ENCODE assay signal across 9 cellular contexts in the genomic region with DNA sequence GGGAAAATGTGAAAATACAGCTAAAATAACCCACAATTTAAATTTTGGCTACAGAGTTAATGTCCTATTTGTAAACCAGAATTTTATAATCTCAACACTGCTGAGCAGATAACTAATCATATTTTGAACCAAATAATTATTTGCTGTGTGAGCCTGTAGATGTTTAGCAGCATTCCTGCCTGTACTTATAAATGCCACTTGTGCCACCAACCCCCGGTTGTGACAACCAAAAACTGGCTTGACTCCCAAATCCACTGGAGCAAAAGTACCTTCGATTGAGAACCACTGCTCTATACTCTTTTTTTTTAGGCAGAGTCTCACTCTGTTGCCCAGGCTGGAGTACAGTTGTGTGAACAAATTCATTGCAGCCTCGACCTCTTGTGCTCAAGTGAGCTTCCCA.
"Had no signal": no experiment of that assay in that cellular context is flagged by ENCODE, and none has a peak within 500 bp of the region (broad histone marks: within the 10 kb centered on the region; RNA-seq: fewer than 3 reads in every experiment).

No MANE protein-coding gene starts in this region.

- H3K36me3 ChIP-seq: HAP-1 had no signal

- H2AFZ ChIP-seq: GM23248 had no signal

- H3K9ac ChIP-seq: GM23248 had no signal

- H3K9me3 ChIP-seq: HAP-1 had no signal

- H3K4me1 ChIP-seq: HAP-1 had no signal

- H3K36me3 Mint-ChIP-seq: IgD-negative memory B cell had no signal

- H3K27ac ChIP-seq: GM23248, HL-60 had no signal

- H3K4me3 ChIP-seq: GM23248, HAP-1 had no signal

- H3K27ac Mint-ChIP-seq: HFFc6 had no signal

- DNase-seq: GM23248, GOT3, H7, HFFc6 had no signal

- ATAC-seq: HCT116, HepG2 had no signal
